Comparison of ENCODE assay signal across 2 cellular contexts in the genomic region with DNA sequence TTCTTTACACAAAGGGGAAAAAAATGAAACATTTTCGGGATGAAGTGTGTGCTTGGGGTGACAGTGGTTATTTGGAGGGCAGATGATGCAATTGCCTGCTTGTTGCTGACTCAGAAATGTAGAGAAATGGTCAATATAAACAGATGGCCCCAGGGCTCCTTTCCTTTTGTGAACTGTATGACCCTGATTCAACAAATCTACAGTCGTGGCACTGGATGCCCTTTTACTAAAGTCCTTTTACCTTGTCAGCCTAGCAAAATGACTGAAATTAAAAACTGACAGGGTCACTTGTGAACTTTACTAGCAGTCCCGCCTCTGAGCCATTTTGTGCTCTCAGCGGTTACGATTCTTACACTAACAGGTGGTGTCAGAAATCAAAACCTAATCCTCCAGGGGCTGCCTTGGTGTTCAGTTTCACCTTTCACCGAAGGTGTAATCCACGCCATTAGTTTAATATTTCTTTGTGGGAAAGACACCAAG.
TF ChIP-seq lines count a peak whose summit lies in the region.

No MANE protein-coding gene starts in this region.

TF ChIP-seq in HEK293, 187 proteins besides CTCF, POLR2A, EP300 and RAD21 (continues in another document):
- TF ChIP-seq ZNF350 (tag by site-specific recombination; IDR thresholded peaks at IDR 0.05): no peak
- 0 out of 2 replicates have a peak, but pooled peaks have one; percentile 26 for TF ChIP-seq FEZF1 (tag by site-specific recombination; IDR thresholded peaks at IDR 0.05)
- TF ChIP-seq ZBTB20 (tag by site-specific recombination; IDR thresholded peaks at IDR 0.05): no peak
- TF ChIP-seq ZBTB7A (tag by site-specific recombination; IDR thresholded peaks at IDR 0.05; ENCODE audit: low read depth): no peak
- no peak for TF ChIP-seq ZNF707 (tag by site-specific recombination; IDR thresholded peaks at IDR 0.05)
- no peak for TF ChIP-seq ZNF184 (tag by site-specific recombination; IDR thresholded peaks at IDR 0.05)
- TF ChIP-seq ZEB2 (tag by site-specific recombination; IDR thresholded peaks at IDR 0.05): peak; percentile 60; the same call in 1 of the 2 replicates
- TF ChIP-seq ZNF121 (tag by site-specific recombination; IDR thresholded peaks at IDR 0.05): no peak
- TF ChIP-seq GLI4 (tag by site-specific recombination; IDR thresholded peaks at IDR 0.05): no peak
- TF ChIP-seq, protein P1, sequence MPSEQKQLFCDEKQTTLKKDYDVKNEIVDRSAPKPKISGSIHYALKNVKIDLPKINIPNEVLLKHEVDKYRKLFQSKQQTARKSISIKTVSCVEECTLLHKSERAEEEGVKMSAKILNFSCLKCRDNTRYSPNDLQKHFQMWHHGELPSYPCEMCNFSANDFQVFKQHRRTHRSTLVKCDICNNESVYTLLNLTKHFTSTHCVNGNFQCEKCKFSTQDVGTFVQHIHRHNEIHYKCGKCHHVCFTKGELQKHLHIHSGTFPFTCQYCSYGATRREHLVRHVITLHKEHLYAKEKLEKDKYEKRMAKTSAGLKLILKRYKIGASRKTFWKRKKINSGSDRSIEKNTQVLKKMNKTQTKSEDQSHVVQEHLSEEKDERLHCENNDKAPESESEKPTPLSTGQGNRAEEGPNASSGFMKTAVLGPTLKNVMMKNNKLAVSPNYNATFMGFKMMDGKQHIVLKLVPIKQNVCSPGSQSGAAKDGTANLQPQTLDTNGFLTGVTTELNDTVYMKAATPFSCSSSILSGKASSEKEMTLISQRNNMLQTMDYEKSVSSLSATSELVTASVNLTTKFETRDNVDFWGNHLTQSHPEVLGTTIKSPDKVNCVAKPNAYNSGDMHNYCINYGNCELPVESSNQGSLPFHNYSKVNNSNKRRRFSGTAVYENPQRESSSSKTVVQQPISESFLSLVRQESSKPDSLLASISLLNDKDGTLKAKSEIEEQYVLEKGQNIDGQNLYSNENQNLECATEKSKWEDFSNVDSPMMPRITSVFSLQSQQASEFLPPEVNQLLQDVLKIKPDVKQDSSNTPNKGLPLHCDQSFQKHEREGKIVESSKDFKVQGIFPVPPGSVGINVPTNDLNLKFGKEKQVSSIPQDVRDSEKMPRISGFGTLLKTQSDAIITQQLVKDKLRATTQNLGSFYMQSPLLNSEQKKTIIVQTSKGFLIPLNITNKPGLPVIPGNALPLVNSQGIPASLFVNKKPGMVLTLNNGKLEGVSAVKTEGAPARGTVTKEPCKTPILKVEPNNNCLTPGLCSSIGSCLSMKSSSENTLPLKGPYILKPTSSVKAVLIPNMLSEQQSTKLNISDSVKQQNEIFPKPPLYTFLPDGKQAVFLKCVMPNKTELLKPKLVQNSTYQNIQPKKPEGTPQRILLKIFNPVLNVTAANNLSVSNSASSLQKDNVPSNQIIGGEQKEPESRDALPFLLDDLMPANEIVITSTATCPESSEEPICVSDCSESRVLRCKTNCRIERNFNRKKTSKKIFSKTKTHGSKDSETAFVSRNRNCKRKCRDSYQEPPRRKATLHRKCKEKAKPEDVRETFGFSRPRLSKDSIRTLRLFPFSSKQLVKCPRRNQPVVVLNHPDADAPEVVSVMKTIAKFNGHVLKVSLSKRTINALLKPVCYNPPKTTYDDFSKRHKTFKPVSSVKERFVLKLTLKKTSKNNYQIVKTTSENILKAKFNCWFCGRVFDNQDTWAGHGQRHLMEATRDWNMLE (tag by site-specific recombination; conservative IDR thresholded peaks at IDR 0.05; ENCODE audit: low read depth): peak; percentile 64
- no peak; the same call in 1 of the 2 replicates for TF ChIP-seq KLF16 (tag by site-specific recombination; IDR thresholded peaks at IDR 0.05)
- no peak for TF ChIP-seq ZNF175 (tag by site-specific recombination; IDR thresholded peaks at IDR 0.05)
- no peak for TF ChIP-seq ZNF211 (tag by site-specific recombination; IDR thresholded peaks at IDR 0.05; ENCODE audit: low read depth)
- no peak for TF ChIP-seq ZNF37A (tag by site-specific recombination; IDR thresholded peaks at IDR 0.05)
- no peak for TF ChIP-seq ZFP41 (tag by site-specific recombination; IDR thresholded peaks at IDR 0.05; ENCODE audit: borderline replicate concordance)
- TF ChIP-seq ZNF23 (tag by site-specific recombination; IDR thresholded peaks at IDR 0.05; ENCODE audit: borderline replicate concordance): no peak
- no peak for TF ChIP-seq ZNF623 (tag by site-specific recombination; IDR thresholded peaks at IDR 0.05)
- no peak for TF ChIP-seq ZNF221 (tag by site-specific recombination; IDR thresholded peaks at IDR 0.05; ENCODE audit: borderline replicate concordance)
- TF ChIP-seq ZNF600 (tag by site-specific recombination; IDR thresholded peaks at IDR 0.05): no peak
- TF ChIP-seq ZNF777 (tag by site-specific recombination; IDR thresholded peaks at IDR 0.05; ENCODE audit: borderline replicate concordance): no peak
- TF ChIP-seq ZNF19 (tag by site-specific recombination; IDR thresholded peaks at IDR 0.05; ENCODE audit: low read depth): no peak
- TF ChIP-seq ZNF610 (tag by site-specific recombination; IDR thresholded peaks at IDR 0.05; ENCODE audit: borderline replicate concordance): no peak
- no peak for TF ChIP-seq ZFP3 (tag by site-specific recombination; IDR thresholded peaks at IDR 0.05; ENCODE audit: low read depth)
- no peak for TF ChIP-seq ZNF214 (tag by site-specific recombination; IDR thresholded peaks at IDR 0.05; ENCODE audit: borderline replicate concordance)
- TF ChIP-seq, protein P2, sequence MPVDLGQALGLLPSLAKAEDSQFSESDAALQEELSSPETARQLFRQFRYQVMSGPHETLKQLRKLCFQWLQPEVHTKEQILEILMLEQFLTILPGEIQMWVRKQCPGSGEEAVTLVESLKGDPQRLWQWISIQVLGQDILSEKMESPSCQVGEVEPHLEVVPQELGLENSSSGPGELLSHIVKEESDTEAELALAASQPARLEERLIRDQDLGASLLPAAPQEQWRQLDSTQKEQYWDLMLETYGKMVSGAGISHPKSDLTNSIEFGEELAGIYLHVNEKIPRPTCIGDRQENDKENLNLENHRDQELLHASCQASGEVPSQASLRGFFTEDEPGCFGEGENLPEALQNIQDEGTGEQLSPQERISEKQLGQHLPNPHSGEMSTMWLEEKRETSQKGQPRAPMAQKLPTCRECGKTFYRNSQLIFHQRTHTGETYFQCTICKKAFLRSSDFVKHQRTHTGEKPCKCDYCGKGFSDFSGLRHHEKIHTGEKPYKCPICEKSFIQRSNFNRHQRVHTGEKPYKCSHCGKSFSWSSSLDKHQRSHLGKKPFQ (tag by site-specific recombination; IDR thresholded peaks at IDR 0.05): no peak
- TF ChIP-seq ZNF423 (tag by site-specific recombination; IDR thresholded peaks at IDR 0.05): no peak
- TF ChIP-seq RBAK (tag by site-specific recombination; IDR thresholded peaks at IDR 0.05): no peak
- no peak for TF ChIP-seq ZSCAN16 (tag by site-specific recombination; IDR thresholded peaks at IDR 0.05)
- no peak for TF ChIP-seq ZNF112 (tag by site-specific recombination; IDR thresholded peaks at IDR 0.05)
- TF ChIP-seq ZNF596 (tag by site-specific recombination; IDR thresholded peaks at IDR 0.05): no peak
- no peak for TF ChIP-seq ZNF530 (tag by site-specific recombination; IDR thresholded peaks at IDR 0.05; ENCODE audit: low read depth)
- TF ChIP-seq ZBTB21 (tag by site-specific recombination; IDR thresholded peaks at IDR 0.05): 0 out of 2 replicates have a peak, but pooled peaks have one; percentile 14
- no peak; the same call in none of the 2 replicates for TF ChIP-seq PRDM1 (tag by site-specific recombination; IDR thresholded peaks at IDR 0.05)
- peak; percentile 97 for TF ChIP-seq SCRT2 (tag by site-specific recombination; IDR thresholded peaks at IDR 0.05)

TF ChIP-seq in H1, 55 proteins besides CTCF, POLR2A, EP300 and RAD21:
- TF ChIP-seq CEBPB (IDR thresholded peaks at IDR 0.05; ENCODE audit: low read depth, low read length): peak; percentile 85
- TF ChIP-seq MAFK (IDR thresholded peaks at IDR 0.05; ENCODE audit: low read depth, low read length): peak; percentile 41; the same call in 1 of the 2 replicates
- 0 out of 2 replicates have a peak, but pooled peaks have one; percentile 38 for TF ChIP-seq BACH1 (IDR thresholded peaks at IDR 0.05; ENCODE audit: low read length)
- no peak for TF ChIP-seq SP1 (IDR thresholded peaks at IDR 0.05; ENCODE audit: low read depth, low read length)
- TF ChIP-seq RBBP5 (IDR thresholded peaks at IDR 0.05; ENCODE audit: borderline replicate concordance, low read depth, low read length): no peak
- TF ChIP-seq, protein P3, sequence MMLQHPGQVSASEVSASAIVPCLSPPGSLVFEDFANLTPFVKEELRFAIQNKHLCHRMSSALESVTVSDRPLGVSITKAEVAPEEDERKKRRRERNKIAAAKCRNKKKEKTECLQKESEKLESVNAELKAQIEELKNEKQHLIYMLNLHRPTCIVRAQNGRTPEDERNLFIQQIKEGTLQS (IDR thresholded peaks at IDR 0.05; ENCODE audit: insufficient read depth, low read depth, low read length): peak; percentile 42; the same call in 1 of the 2 replicates
